ENCODE assay signal across 15 cellular contexts in the genomic region with DNA sequence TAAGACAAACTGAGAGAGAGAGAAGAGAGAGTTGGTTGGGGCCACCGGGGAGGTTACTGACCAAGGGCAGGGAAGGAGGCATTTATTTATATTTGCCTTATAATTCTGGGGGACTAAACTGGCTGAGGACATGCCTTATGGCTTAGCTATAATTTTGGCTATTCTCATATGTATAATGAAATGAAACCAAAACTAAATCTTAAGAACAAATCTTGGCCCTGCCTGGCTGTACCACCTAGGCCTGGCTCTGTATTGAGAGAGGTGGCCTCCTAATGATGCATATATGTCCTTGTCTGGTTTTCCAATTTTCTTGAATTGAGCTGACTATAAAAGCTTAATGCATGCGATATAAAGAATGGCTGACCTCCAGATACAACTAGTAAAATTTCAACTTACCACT. TPM values are rescaled to one million over a fixed set of nuclear protein-coding genes. Genes with fewer than 3 reads are reported as not detected.
A peak's percentile ranks its signal among the peaks of the same experiment; 100 is the strongest.
DNase-seq lines count a peak whose midpoint lies in the region; ATAC-seq and FAIRE-seq lines count a peak whose summit lies in the region.
"Had no signal": no experiment of that assay in that cellular context is flagged by ENCODE, and none has a peak within 500 bp of the region (broad histone marks: within the 10 kb centered on the region; RNA-seq: fewer than 3 reads in every experiment).

No MANE protein-coding gene starts in this region.

- H3K4me3 Mint-ChIP-seq in stimulated activated naive CD8-positive, alpha-beta T cell treated with anti-CD3 and anti-CD28 coated beads, Interleukin-15, Interleukin-2, amounts not matched to agents 100 ng/mL and 50 ng/mL, for 24 hours = no peak overlapping the region
- peak overlapping the region; percentile 23 for H3K4me3 Mint-ChIP-seq in activated naive CD8-positive, alpha-beta T cell treated with anti-CD3 and anti-CD28 coated beads for 36 hours
- H3K4me3 Mint-ChIP-seq in natural killer cell treated with Interleukin-12 subunit alpha and Interleukin-12 subunit beta and Interleukin-15 and Interleukin-18, amount 100 ng/mL, for 72 hours = peak overlapping the region; percentile 74

- H3K4me1 Mint-ChIP-seq in stimulated activated naive CD8-positive, alpha-beta T cell treated with anti-CD3 and anti-CD28 coated beads, Interleukin-15, Interleukin-2, amounts not matched to agents 100 ng/mL and 50 ng/mL, for 24 hours (ENCODE audit: low read depth) = peaks cover 39% of the 10 kb centered on the region
- peaks cover 34% of the 10 kb centered on the region for H3K4me1 Mint-ChIP-seq in activated naive CD8-positive, alpha-beta T cell treated with anti-CD3 and anti-CD28 coated beads for 36 hours
- peaks cover 21 to 40% of the 10 kb centered on the region in 2 donors for H3K4me1 Mint-ChIP-seq in natural killer cell treated with Interleukin-12 subunit alpha and Interleukin-12 subunit beta and Interleukin-15 and Interleukin-18, amount 100 ng/mL, for 72 hours (ENCODE audit: low read depth in 2 of 2)

- no peaks in the 10 kb centered on the region for H3K27me3 Mint-ChIP-seq in stimulated activated naive CD8-positive, alpha-beta T cell treated with anti-CD3 and anti-CD28 coated beads, Interleukin-15, Interleukin-2, amounts not matched to agents 100 ng/mL and 50 ng/mL, for 24 hours
- H3K27me3 Mint-ChIP-seq in activated naive CD8-positive, alpha-beta T cell treated with anti-CD3 and anti-CD28 coated beads for 36 hours = no peaks in the 10 kb centered on the region
- H3K27me3 Mint-ChIP-seq in natural killer cell treated with Interleukin-12 subunit alpha and Interleukin-12 subunit beta and Interleukin-15 and Interleukin-18, amount 100 ng/mL, for 72 hours = peaks cover 0 to 2% of the 10 kb centered on the region in 2 donors

- H3K27ac Mint-ChIP-seq in stimulated activated naive CD8-positive, alpha-beta T cell treated with anti-CD3 and anti-CD28 coated beads, Interleukin-15, Interleukin-2, amounts not matched to agents 100 ng/mL and 50 ng/mL, for 24 hours = peak overlapping the region; percentile 64
- H3K27ac Mint-ChIP-seq in activated naive CD8-positive, alpha-beta T cell treated with anti-CD3 and anti-CD28 coated beads for 36 hours = peak overlapping the region; percentile 79
- H3K27ac Mint-ChIP-seq in natural killer cell treated with Interleukin-12 subunit alpha and Interleukin-12 subunit beta and Interleukin-15 and Interleukin-18, amount 100 ng/mL, for 72 hours = peak overlapping the region; percentile 65 to 77

- peak overlapping the region; percentile 38 to 45 for H3K27ac ChIP-seq in aorta (ENCODE audit: low read depth in 1 of 2, low read length in 2 of 2)
- H3K27ac ChIP-seq: upper lobe of right lung had no signal

- no peak for DNase-seq in stimulated activated naive CD8-positive, alpha-beta T cell treated with anti-CD3 and anti-CD28 coated beads, Interleukin-15, Interleukin-2, amounts not matched to agents 100 U/mL and 50 U/mL, for 24 hours
- DNase-seq in activated naive CD8-positive, alpha-beta T cell treated with anti-CD3 and anti-CD28 coated beads for 36 hours = no peak
- DNase-seq in natural killer cell treated with Interleukin-12 subunit alpha and Interleukin-12 subunit beta and Interleukin-15 and Interleukin-18, amount 100 ng/mL, for 72 hours (ENCODE audit: low spot score) = no peak
- DNase-seq in aorta (no peak), RCC 7860 (ENCODE audit: low spot score) (no peak)
- DNase-seq: effector CD4-positive, alpha-beta T cell; foreskin fibroblast; HCEC 1CT; mammary epithelial cell; SIG-M5; upper lobe of right lung had no signal

- intact Hi-C loops in aorta (cut with DNase I) = no loop called here

- ATAC-seq in stimulated activated naive CD8-positive, alpha-beta T cell treated with anti-CD3 and anti-CD28 coated beads, Interleukin-15, Interleukin-2, amounts not matched to agents 100 U/mL and 50 U/mL, for 24 hours = no peak
- no peak for ATAC-seq in natural killer cell treated with Interleukin-12 subunit alpha and Interleukin-12 subunit beta and Interleukin-15 and Interleukin-18, amount 100 ng/mL, for 72 hours
- ATAC-seq in aorta (ENCODE audit: low FRiP score) = no peak
- no peak for ATAC-seq in HG03565 (IDR thresholded peaks at IDR 0.05; ENCODE audit: unreplicated experiment)
- no peak for ATAC-seq in HG03280 (IDR thresholded peaks at IDR 0.05; ENCODE audit: unreplicated experiment)
- ATAC-seq: upper lobe of right lung had no signal

- peaks cover 3 to 15% of the 10 kb centered on the region in 2 donors for H3K4me1 ChIP-seq in aorta (ENCODE audit: control insufficient read depth in 1 of 2, insufficient read depth in 2 of 2, low read length in 2 of 2)

- 71 to 79% methylated on average over 2 of the region's 2 CpGs for WGBS in aorta, 2 donors

- H3K9me3 ChIP-seq in aorta (ENCODE audit: control insufficient read depth, low read length) = no peaks in the 10 kb centered on the region
- H3K9me3 ChIP-seq: upper lobe of right lung had no signal

- no peaks in the 10 kb centered on the region for H3K27me3 ChIP-seq in aorta (ENCODE audit: control insufficient read depth in 1 of 2, insufficient read depth in 2 of 2, low read length in 1 of 2)
- H3K27me3 ChIP-seq: upper lobe of right lung had no signal

- peaks cover 7% of the 10 kb centered on the region for H3K36me3 Mint-ChIP-seq in stimulated activated naive CD8-positive, alpha-beta T cell treated with anti-CD3 and anti-CD28 coated beads, Interleukin-15, Interleukin-2, amounts not matched to agents 100 ng/mL and 50 ng/mL, for 24 hours (ENCODE audit: low read depth)
- H3K36me3 Mint-ChIP-seq in activated naive CD8-positive, alpha-beta T cell treated with anti-CD3 and anti-CD28 coated beads for 36 hours = peaks cover 15% of the 10 kb centered on the region
- peaks cover 8% of the 10 kb centered on the region for H3K36me3 Mint-ChIP-seq in natural killer cell treated with Interleukin-12 subunit alpha and Interleukin-12 subunit beta and Interleukin-15 and Interleukin-18, amount 100 ng/mL, for 72 hours

- H3K4me3 ChIP-seq in aorta (ENCODE audit: low read length in 2 of 2) = no peak overlapping the region
- H3K4me3 ChIP-seq: upper lobe of right lung had no signal

- FAIRE-seq in RCC 7860 (lab: Jason Lieb, UNC) = no peak
- FAIRE-seq: TTC549 had no signal

- no peaks in the 10 kb centered on the region for H3K36me3 ChIP-seq in aorta (ENCODE audit: control insufficient read depth in 1 of 2, insufficient read depth in 2 of 2, low read length in 1 of 2)
- H3K36me3 ChIP-seq: upper lobe of right lung had no signal

- H3K9me3 Mint-ChIP-seq in stimulated activated naive CD8-positive, alpha-beta T cell treated with anti-CD3 and anti-CD28 coated beads, Interleukin-15, Interleukin-2, amounts not matched to agents 100 ng/mL and 50 ng/mL, for 24 hours = no peaks in the 10 kb centered on the region
- H3K9me3 Mint-ChIP-seq in activated naive CD8-positive, alpha-beta T cell treated with anti-CD3 and anti-CD28 coated beads for 36 hours = no peaks in the 10 kb centered on the region
- H3K9me3 Mint-ChIP-seq in natural killer cell treated with Interleukin-12 subunit alpha and Interleukin-12 subunit beta and Interleukin-15 and Interleukin-18, amount 100 ng/mL, for 72 hours = no peaks in the 10 kb centered on the region

RNA-seq across cellular contexts. Expression of a gene that starts 3.5 kb away (rescaled TPM):
- total RNA-seq in activated naive CD8-positive, alpha-beta T cell treated with anti-CD3 and anti-CD28 coated beads for 36 hours = 100 to 1,000 TPM; 229 to 232 TPM
- total RNA-seq in natural killer cell treated with Interleukin-12 subunit alpha and Interleukin-12 subunit beta and Interleukin-15 and Interleukin-18, amount 100 ng/mL, for 72 hours = 100 to 1,000 TPM; 188 to 299 TPM
- 100 to 1,000 TPM; 386 to 484 TPM for total RNA-seq in aorta
- polyA plus RNA-seq in aorta = 100 to 1,000 TPM; 187 to 370 TPM
